22 cellular contexts compared by ENCODE assay signal in genomic region chr4:34148322-34148908, GRCh38.
"Had no signal": no experiment of that assay in that cellular context is flagged by ENCODE, and none has a peak within 500 bp of the region (broad histone marks: within the 10 kb centered on the region; RNA-seq: fewer than 3 reads in every experiment).

No MANE protein-coding gene starts in this region.

- H3K27ac ChIP-seq: ascending aorta, brain microvascular endothelial cell, left lung, lower lobe of right lung, right atrium auricular region, tibial nerve, WERI-Rb-1 had no signal

- H3K4me3 ChIP-seq: ascending aorta, left lung, lower lobe of right lung, right atrium auricular region, smooth muscle cell, tibial nerve had no signal

- ATAC-seq: activated CD4-positive, CD25-positive, alpha-beta regulatory T cell treated with anti-CD3 and anti-CD28 coated beads, Interleukin-2, amount 50 U/mL, for 24 hours; left lung; lower lobe of right lung; natural killer cell; stimulated activated naive B cell treated with anti-CD40 and anti-IgM and Interleukin-4, amounts not matched to agents 10 μg/mL and 1 μg/mL and 100 μg/mL, for 72 hours had no signal

- DNase-seq: activated CD4-positive, alpha-beta T cell treated with anti-CD3 and anti-CD28 coated beads for 48 hours; activated CD4-positive, alpha-beta T cell treated with anti-CD3 and anti-CD28 coated beads, Interleukin-2, amount 50 U/mL, for 48 hours; activated CD8-positive, alpha-beta memory T cell treated with anti-CD3 and anti-CD28 coated beads for 24 hours; activated effector memory CD4-positive, alpha-beta T cell treated with Interleukin-2 at 50 U/mL for 16 hours; activated naive CD4-positive, alpha-beta T cell treated with Interleukin-2 at 50 U/mL for 16 hours; brain microvascular endothelial cell; central memory CD4-positive, alpha-beta T cell; endodermal cell; head of caudate nucleus; hippocampal formation; left lung; lower lobe of right lung; mesendoderm; natural killer cell; stimulated activated CD4-positive, alpha-beta T cell treated with anti-CD3 and anti-CD28 coated beads, Interleukin-2, amount 100 ng/mL, for 24 hours; stimulated activated naive B cell treated with anti-CD40 and anti-IgM and Interleukin-4, amounts not matched to agents 10 μg/mL and 1 μg/mL and 100 μg/mL, for 72 hours; WERI-Rb-1 had no signal
